16 cellular contexts compared by ENCODE assay signal in genomic region chr15:86540840-86541467, GRCh38.
A peak's percentile ranks its signal among the peaks of the same experiment; 100 is the strongest.
DNase-seq lines count a peak whose midpoint lies in the region; ATAC-seq and TF ChIP-seq lines count a peak whose summit lies in the region.
"Had no signal": no experiment of that assay in that cellular context is flagged by ENCODE, and none has a peak within 500 bp of the region (broad histone marks: within the 10 kb centered on the region; RNA-seq: fewer than 3 reads in every experiment).

No MANE protein-coding gene starts in this region.

- no peak overlapping the region for H3K27ac Mint-ChIP-seq in GM23338
- H3K27ac Mint-ChIP-seq: CD14-positive monocyte; CD8-positive, alpha-beta T cell had no signal

- no peaks in the 10 kb centered on the region for H3K9me3 Mint-ChIP-seq in GM23338
- H3K9me3 Mint-ChIP-seq: CD8-positive, alpha-beta T cell had no signal

- H3K36me3 Mint-ChIP-seq in GM23338 (ENCODE audit: low read depth): no peaks in the 10 kb centered on the region
- H3K36me3 Mint-ChIP-seq: CD14-positive monocyte; CD8-positive, alpha-beta T cell had no signal

- H3K4me3 ChIP-seq in GM23338: no peak overlapping the region
- H3K4me3 ChIP-seq in epithelial cell of esophagus (ENCODE audit: low read length): no peak overlapping the region
- no peak overlapping the region for H3K4me3 ChIP-seq in lung
- H3K4me3 ChIP-seq: GM23248 had no signal

- H2AFZ ChIP-seq in GM23338: 0 out of 2 replicates have a peak overlapping the region, but pooled peaks have one; percentile 53
- H2AFZ ChIP-seq: GM23248 had no signal

- H3K9me3 ChIP-seq in lung (ENCODE audit: control insufficient read depth in 2 of 2, insufficient read depth in 1 of 2, low read length in 1 of 2): no peaks in the 10 kb centered on the region

- H3F3A ChIP-seq in GM23338 (replicated peaks; ENCODE audit: low read depth): no peaks in the 10 kb centered on the region

- 60 to 64% methylated on average over 4 of the region's 4 CpGs for WGBS in lung, 2 donors

- H3K27ac ChIP-seq in GM23338 (ENCODE audit: low read depth) (no peak overlapping the region), lung (ENCODE audit: low read depth in 1 of 2, low read length in 1 of 2) (no peak overlapping the region)
- H3K27ac ChIP-seq: GM23248, HL-60 had no signal

- no peaks in the 10 kb centered on the region for H3K4me1 Mint-ChIP-seq in GM23338
- H3K4me1 Mint-ChIP-seq: CD14-positive monocyte had no signal

- TF ChIP-seq CTCF in GM23338 (conservative IDR thresholded peaks at IDR 0.05; ENCODE audit: low read depth in 2 of 2) (no peak), epithelial cell of esophagus (IDR thresholded peaks at IDR 0.05; ENCODE audit: insufficient read depth, low read depth, low read length, missing control alignments) (no peak), lung (IDR thresholded peaks at IDR 0.05; ENCODE audit: control extremely low read depth, extremely low read depth) (no peak), omental fat pad (IDR thresholded peaks at IDR 0.05) (no peak)

- H3K4me2 ChIP-seq in GM23338: no peak overlapping the region

- H3K4me1 ChIP-seq in GM23338 (ENCODE audit: insufficient read depth) (no peaks in the 10 kb centered on the region), lung (ENCODE audit: control insufficient read depth in 2 of 2, insufficient read depth in 2 of 2, low read length in 2 of 2) (no peaks in the 10 kb centered on the region)

- no peaks in the 10 kb centered on the region for H3K36me3 ChIP-seq in GM23338 (ENCODE audit: insufficient read depth)
- no peaks in the 10 kb centered on the region for H3K36me3 ChIP-seq in lung (ENCODE audit: control insufficient read depth in 2 of 2, insufficient read depth in 2 of 2, low read length in 2 of 2)

- H3K27me3 ChIP-seq in GM23338 (ENCODE audit: insufficient read depth) (no peaks in the 10 kb centered on the region), lung (ENCODE audit: control insufficient read depth, insufficient read depth) (no peaks in the 10 kb centered on the region)

- no peak for DNase-seq in GM23338 (ENCODE audit: low spot score)
- peak; percentile 6 for DNase-seq in NCI-H526 treated with DMSO at 0.1 percent for 48 hours (lab: John Stamatoyannopoulos, UW)
- peak; percentile 59 for DNase-seq in epithelial cell of esophagus (ENCODE audit: low read depth)
- peak; percentile 64 for DNase-seq in lung (ENCODE audit: low spot score)
- no peak for DNase-seq in omental fat pad (ENCODE audit: low spot score)
- DNase-seq in RPMI8226: no peak
- no peak for DNase-seq in NOMO-1 treated with DMSO at 0.1 percent for 48 hours (lab: John Stamatoyannopoulos, UW; ENCODE audit: unreplicated experiment)
- DNase-seq: CD8-positive, alpha-beta T cell; COR-L47; DMS53; GF-D8; GM23248; H7 had no signal

- ATAC-seq in GM23338 (no peak), lung (ENCODE audit: insufficient read depth, low FRiP score) (peak; percentile 51), omental fat pad (ENCODE audit: low FRiP score) (no peak), GM19328 (IDR thresholded peaks at IDR 0.05; ENCODE audit: unreplicated experiment) (no peak)
- ATAC-seq: CD8-positive, alpha-beta T cell had no signal

- H3K9me2 ChIP-seq in GM23338 (ENCODE audit: insufficient read depth): peaks cover 21% of the 10 kb centered on the region

- H3K79me2 ChIP-seq in GM23338 (replicated peaks; ENCODE audit: insufficient read depth): no peaks in the 10 kb centered on the region

- H3K4me3 Mint-ChIP-seq in GM23338: no peak overlapping the region
- H3K4me3 Mint-ChIP-seq: CD14-positive monocyte; CD8-positive, alpha-beta T cell had no signal

- no peaks in the 10 kb centered on the region for H4K20me1 ChIP-seq in GM23338 (replicated peaks; ENCODE audit: insufficient read depth)

- H3K27me3 Mint-ChIP-seq in GM23338 (ENCODE audit: insufficient read depth, low read depth, poor library complexity): peaks cover 2% of the 10 kb centered on the region

TF ChIP-seq in GM23338, 12 proteins besides CTCF, POLR2A, EP300 and RAD21 (continues in another document):
- TF ChIP-seq ZNF114 (CRISPR knock-in tag; IDR thresholded peaks at IDR 0.05) (no peak), ZNF331 (CRISPR knock-in tag; IDR thresholded peaks at IDR 0.05; ENCODE audit: low read depth) (no peak), EZH2 (IDR thresholded peaks at IDR 0.05; ENCODE audit: low read depth, unreplicated experiment) (no peak), EZH2phosphoT487 (IDR thresholded peaks at IDR 0.05; ENCODE audit: unreplicated experiment) (no peak), STAT1 (IDR thresholded peaks at IDR 0.05; ENCODE audit: unreplicated experiment) (no peak), REST (IDR thresholded peaks at IDR 0.05; ENCODE audit: unreplicated experiment) (no peak), NANOG (IDR thresholded peaks at IDR 0.05; ENCODE audit: borderline replicate concordance) (no peak), JUNB (IDR thresholded peaks at IDR 0.05; ENCODE audit: unreplicated experiment) (no peak), CREB1 (CRISPR knock-in tag; IDR thresholded peaks at IDR 0.05; ENCODE audit: low read depth) (no peak), POLR2AphosphoS5 (IDR thresholded peaks at IDR 0.05; ENCODE audit: low read depth) (no peak)

Comparison
In these comparisons a context has a peak if more than half of its experiments do, and no peak if none do; other contexts are left out.
1. DNase-seq: peak in NCI-H526 treated with DMSO at 0.1 percent for 48 hours (single experiment), epithelial cell of esophagus (single experiment) and lung (single experiment); none in GM23338 (single experiment), omental fat pad (single experiment), RPMI8226 (single experiment) and NOMO-1 treated with DMSO at 0.1 percent for 48 hours (single experiment).